In the genomic region with DNA sequence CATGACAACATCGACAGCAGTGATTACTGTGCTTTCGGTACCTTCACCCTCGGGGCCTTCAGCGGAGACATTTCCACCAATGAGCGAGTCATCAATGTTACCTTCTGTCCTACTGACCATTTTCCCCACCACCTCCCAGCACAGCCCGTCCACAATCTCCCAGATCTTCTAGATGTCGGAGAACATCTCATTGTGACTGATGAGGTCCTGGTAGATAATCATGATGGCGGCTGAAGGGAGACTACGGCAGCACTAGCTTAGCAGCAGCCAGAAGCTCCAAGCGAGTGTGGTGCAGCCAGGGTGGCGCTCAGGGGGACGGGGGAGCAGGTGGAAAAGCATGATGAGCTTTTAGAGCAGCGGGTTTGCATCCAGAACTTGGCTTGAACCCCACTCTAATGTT, we compare ENCODE assay signal across 8 cellular contexts.
"Had no signal": no experiment of that assay in that cellular context is flagged by ENCODE, and none has a peak within 500 bp of the region (broad histone marks: within the 10 kb centered on the region; RNA-seq: fewer than 3 reads in every experiment).

No MANE protein-coding gene starts in this region.

- DNase-seq: GDM1, GF-D8 had no signal

- FAIRE-seq: G401.6, GM12878, GM12891, GM12892, GM18507, GM19239 had no signal

- H3K4me3 ChIP-seq: GM12878 had no signal
